8 cellular contexts compared by ENCODE assay signal in genomic region chr5:115542651-115543364, GRCh38. TPM values are rescaled to one million over a fixed set of nuclear protein-coding genes. Genes with fewer than 3 reads are reported as not detected.
DNase-seq lines count a peak whose midpoint lies in the region; FAIRE-seq and TF ChIP-seq lines count a peak whose summit lies in the region.

No MANE protein-coding gene starts in this region.

- H3K4me1 ChIP-seq in OCI-LY7 (ENCODE audit: insufficient read depth, low read length, poor library complexity, severe bottlenecking) (peaks cover 32% of the 10 kb centered on the region), parathyroid adenoma (peaks cover 14% of the 10 kb centered on the region)

- intact Hi-C loops in OCI-LY7 (cut with micrococcal nuclease; ENCODE audit: unreplicated experiment): loop anchor here (5.0 kb wide), 1 partner anchor 544 kb away; the partner anchor contains the start of gene COMMD10

- DNase-seq in G401 (ENCODE audit: low spot score): peak; percentile 33
- DNase-seq in OCI-LY7 (ENCODE audit: low spot score): peak; percentile 13
- peak; percentile 65 for DNase-seq in epithelial cell of esophagus (ENCODE audit: low read depth)
- no peak for DNase-seq in GM13977 (ENCODE audit: low spot score)
- DNase-seq in activated CD8-positive, alpha-beta memory T cell treated with anti-CD3 and anti-CD28 coated beads, Interleukin-2, amount 50 U/mL, for 4 hours: no peak
- DNase-seq in kidney tubule cell (ENCODE audit: low spot score): no peak
- DNase-seq in GM12892 (ENCODE audit: insufficient read length): no peak

- peaks cover 40% of the 10 kb centered on the region for H4K20me1 ChIP-seq in OCI-LY7 (ENCODE audit: insufficient read depth, low read length)

- FAIRE-seq in GM12892 (lab: Jason Lieb, UNC): no peak

- H3K9me3 ChIP-seq in OCI-LY7 (ENCODE audit: low read length) (peaks cover 13% of the 10 kb centered on the region; the same call in 1 of the 2 replicates), parathyroid adenoma (ENCODE audit: control insufficient read depth, low read length) (no peaks in the 10 kb centered on the region)

- TF ChIP-seq POLR2A in GM12892 (IDR thresholded peaks at IDR 0.05; ENCODE audit: low read depth, low read length): no peak

- H3K27me3 ChIP-seq in parathyroid adenoma (ENCODE audit: control insufficient read depth, insufficient read depth, low read length): no peaks in the 10 kb centered on the region

- peaks cover 55% of the 10 kb centered on the region for H3K36me3 ChIP-seq in OCI-LY7 (ENCODE audit: insufficient read depth, low read length)
- H3K36me3 ChIP-seq in parathyroid adenoma (ENCODE audit: control insufficient read depth, insufficient read depth, low read length): no peaks in the 10 kb centered on the region

- in situ Hi-C loops in G401 (cut with HindIII; ENCODE audit: low sequenced_read_pairs) (no loop called here), GM13977 (cut with MboI; ENCODE audit: low pct_unique_long_range_greater_than_20kb, low sequenced_read_pairs, unreplicated experiment) (no loop called here)

- no peaks in the 10 kb centered on the region for H3K9me2 ChIP-seq in OCI-LY7 (ENCODE audit: insufficient read depth, low read length)

- H3K4me2 ChIP-seq in OCI-LY7 (ENCODE audit: low read length) (peak overlapping the region; percentile 92), parathyroid adenoma (ENCODE audit: low read length) (peak overlapping the region; percentile 90)

- H3K27ac ChIP-seq in OCI-LY7 (ENCODE audit: low read depth, low read length, poor library complexity, severe bottlenecking) (no peak overlapping the region), parathyroid adenoma (no peak overlapping the region)

- CTCF ChIA-PET in OCI-LY7 (lab: Charles Lee; ENCODE audit: unreplicated experiment): interaction anchor here (0.5 to 1.4 kb wide), 3 partner anchors 32 to 299 kb away, joined by 3 to 4 read pairs (median 3); no protein-coding TSS in a partner anchor

- POLR2A ChIA-PET in OCI-LY7 (lab: Charles Lee): interaction anchor here (0.8 to 2.1 kb wide), 8 partner anchors 9 to 305 kb away, joined by 3 to 10 read pairs (median 5); no protein-coding TSS in a partner anchor

- H3K9ac ChIP-seq in parathyroid adenoma: no peak overlapping the region

- BruUV-seq in OCI-LY7 (replicated peaks; lab: Mats Ljungman, UMichigan): no TSS peak

- H2AFZ ChIP-seq in OCI-LY7 (ENCODE audit: low read length) (no peak overlapping the region), parathyroid adenoma (no peak overlapping the region)

- H3K4me3 ChIP-seq in OCI-LY7 (ENCODE audit: low read depth, low read length, poor library complexity, severe bottlenecking) (peak overlapping the region; percentile 92), epithelial cell of esophagus (ENCODE audit: low read length) (peak overlapping the region; percentile 80), parathyroid adenoma (ENCODE audit: low read depth, low read length) (peak overlapping the region; percentile 85)

- TF ChIP-seq CTCF in OCI-LY7 (conservative IDR thresholded peaks at IDR 0.05; ENCODE audit: low read length) (no peak), epithelial cell of esophagus (IDR thresholded peaks at IDR 0.05; ENCODE audit: insufficient read depth, low read depth, low read length, missing control alignments) (no peak), parathyroid adenoma (IDR thresholded peaks at IDR 0.05) (no peak), GM13977 (IDR thresholded peaks at IDR 0.05; ENCODE audit: extremely low read depth, insufficient read depth, missing control alignments) (no peak)

- H3K79me2 ChIP-seq in OCI-LY7 (ENCODE audit: insufficient read depth, low read depth, low read length) (peaks cover 62% of the 10 kb centered on the region), parathyroid adenoma (peaks cover 12% of the 10 kb centered on the region)

RNA-seq across cellular contexts. Expression of gene FEM1C, which starts 1.8 kb away (rescaled TPM):
- total RNA-seq in G401 (2014; rRNA removed; shearing (Covaris generic)): 4.8 and 7.8 TPM in 2 replicates
- 4.6 and 5.6 TPM in 2 replicates for total RNA-seq in OCI-LY7 (2014; rRNA removed; shearing (Covaris generic))
- total RNA-seq in OCI-LY7 (2022): 9.0 and 9.5 TPM in 2 replicates
- polyA plus RNA-seq in GM12892 (2012; ENCODE audit: missing spikeins): 11.9 TPM

RNA-seq across cellular contexts. Expression of gene TICAM2, which starts 59.5 kb away (rescaled TPM):
- total RNA-seq in G401 (2014; rRNA removed; shearing (Covaris generic)): not detected in 2 replicates
- total RNA-seq in OCI-LY7 (2014; rRNA removed; shearing (Covaris generic)): not detected in 2 replicates
- total RNA-seq in OCI-LY7 (2022): 0.65 and 0.87 TPM in 2 replicates
- polyA plus RNA-seq in GM12892 (2012; ENCODE audit: missing spikeins): 7.1 TPM

Comparison
In these comparisons a context has a peak if more than half of its experiments do, and no peak if none do; other contexts are left out.
1. DNase-seq: peak in G401 (single experiment), OCI-LY7 (single experiment) and epithelial cell of esophagus (single experiment); none in GM13977 (single experiment), activated CD8-positive, alpha-beta memory T cell treated with anti-CD3 and anti-CD28 coated beads, Interleukin-2, amount 50 U/mL, for 4 hours (single experiment), kidney tubule cell (single experiment) and GM12892 (single experiment).
2. Peak in every context shown above with its lines, with median percentiles within 50 percentile points of each other: H3K4me3 ChIP-seq.